In the genomic region with DNA sequence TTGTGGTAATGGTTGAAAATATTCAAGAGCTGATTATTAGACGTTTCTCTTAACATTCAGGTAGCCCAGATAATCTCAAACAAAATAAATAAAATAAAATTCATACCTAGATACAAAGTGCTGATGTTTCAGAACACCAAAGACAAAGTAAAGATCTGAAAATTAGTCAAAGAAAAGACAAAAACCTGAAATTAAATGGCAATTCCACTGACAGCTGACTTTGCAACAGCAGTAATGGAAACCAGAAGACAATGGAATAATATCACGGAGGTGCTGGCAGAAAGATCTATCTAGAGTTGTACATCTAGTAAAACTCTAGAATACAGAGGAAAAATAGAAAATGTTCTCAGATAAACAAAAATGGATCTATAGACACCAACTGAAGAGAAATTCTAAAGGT, we compare ENCODE assay signal across 24 cellular contexts. TPM values are rescaled to one million over a fixed set of nuclear protein-coding genes. Genes with fewer than 3 reads are reported as not detected.
DNase-seq lines count a peak whose midpoint lies in the region; ATAC-seq, FAIRE-seq and TF ChIP-seq lines count a peak whose summit lies in the region.
"Had no signal": no experiment of that assay in that cellular context is flagged by ENCODE, and none has a peak within 500 bp of the region (broad histone marks: within the 10 kb centered on the region; RNA-seq: fewer than 3 reads in every experiment).

No MANE protein-coding gene starts in this region.

- H3K27me3 ChIP-seq in HepG2 (ENCODE audit: control insufficient read depth in 1 of 2, insufficient read depth in 2 of 2, low read length in 2 of 2) (no peaks in the 10 kb centered on the region), right lobe of liver (no peaks in the 10 kb centered on the region), adipocyte (replicated peaks; ENCODE audit: control insufficient read depth, insufficient read depth, low read length) (no peaks in the 10 kb centered on the region)
- H3K27me3 ChIP-seq: BE2C, MG63 had no signal

- no peaks in the 10 kb centered on the region for H4K20me1 ChIP-seq in HepG2 (ENCODE audit: insufficient read depth, low read length)

- H3K9me3 Mint-ChIP-seq in immature natural killer cell, result peaks cover 10 to 16% (median 13%) of the 10 kb centered on the region in 6 donors

- H3K4me3 ChIP-seq in HepG2 (replicated peaks in 1 of 3; ENCODE audit: insufficient read depth in 1 of 3, low read depth in 2 of 3, low read length in 3 of 3) (no peak overlapping the region), right lobe of liver (no peak overlapping the region), NB4 (ENCODE audit: low read depth, low read length) (no peak overlapping the region), adipocyte (ENCODE audit: low read length) (peak overlapping the region; percentile 27)
- H3K4me3 ChIP-seq: A549, MG63 had no signal

- no peak for TF ChIP-seq CTCF in HepG2 (CRISPR knock-in tag; IDR thresholded peaks at IDR 0.05)
- TF ChIP-seq CTCF in right lobe of liver (IDR thresholded peaks at IDR 0.05), result no peak
- no peak for TF ChIP-seq CTCF in NB4 (IDR thresholded peaks at IDR 0.05; ENCODE audit: low read depth, low read length)

- H3K9me3 ChIP-seq in HepG2 (ENCODE audit: low read length) (peaks cover 22% of the 10 kb centered on the region), right lobe of liver (no peaks in the 10 kb centered on the region), adipocyte (ENCODE audit: control insufficient read depth, low read length) (peaks cover 26% of the 10 kb centered on the region)
- H3K9me3 ChIP-seq: BE2C had no signal

- intact Hi-C loops in HepG2 (cut with micrococcal nuclease; ENCODE audit: unreplicated experiment) (no loop called here), right lobe of liver (cut with DNase I) (no loop called here)

- POLR2A ChIA-PET in HepG2 (lab: Yijun Ruan, JAX), result no interaction called here

- H3K9ac ChIP-seq in HepG2 (ENCODE audit: insufficient read depth, low read depth, low read length) (no peak overlapping the region), adipocyte (ENCODE audit: low read length) (no peak overlapping the region)

- H2AFZ ChIP-seq in HepG2 (ENCODE audit: low read length), result no peak overlapping the region

- TF ChIP-seq RAD21 in HepG2 (CRISPR knock-in tag; IDR thresholded peaks at IDR 0.05), result no peak

- peaks cover 0 to 6% (median 1%) of the 10 kb centered on the region in 3 donors for H3K27me3 Mint-ChIP-seq in immature natural killer cell (ENCODE audit: low read depth in 3 of 3)
- H3K27me3 Mint-ChIP-seq: IgD-negative memory B cell had no signal

- no peak overlapping the region for H3K4me3 Mint-ChIP-seq in immature natural killer cell
- H3K4me3 Mint-ChIP-seq: IgD-negative memory B cell had no signal

- ATAC-seq in HepG2, result no peak
- no peak for ATAC-seq in right lobe of liver
- no peak for ATAC-seq in GM19328 (IDR thresholded peaks at IDR 0.05; ENCODE audit: unreplicated experiment)
- ATAC-seq in GM21423 (IDR thresholded peaks at IDR 0.05; ENCODE audit: unreplicated experiment), result no peak
- ATAC-seq: A549, PC-3 had no signal

- no peak overlapping the region for H3K27ac ChIP-seq in HepG2 (ENCODE audit: extremely low read length, insufficient read depth, low read length)
- no peak overlapping the region for H3K27ac ChIP-seq in right lobe of liver
- H3K27ac ChIP-seq: A549 had no signal

- TF ChIP-seq EP300 in HepG2 (IDR thresholded peaks at IDR 0.05; ENCODE audit: low read depth in 2 of 2, low read length in 2 of 2) (no peak), HepG2 (CRISPR knock-in tag; IDR thresholded peaks at IDR 0.05; ENCODE audit: borderline replicate concordance) (no peak)

- CTCF ChIA-PET in HepG2 (lab: Yijun Ruan, JAX; ENCODE audit: low intra/inter-chr PET ratio, low total read pairs), result no interaction called here

- H3K36me3 Mint-ChIP-seq in immature natural killer cell, result peaks cover 5 to 12% (median 8%) of the 10 kb centered on the region in 3 donors

- no peaks in the 10 kb centered on the region for H3K79me2 ChIP-seq in HepG2 (ENCODE audit: insufficient read depth, low read length)

- no peak for DNase-seq in HepG2 (ENCODE audit: low spot score)
- DNase-seq in right lobe of liver, result no peak
- peak; percentile 40 for DNase-seq in NB4 (ENCODE audit: low read depth)
- DNase-seq in adipocyte (ENCODE audit: low read depth), result no peak
- DNase-seq in KG1 (lab: John Stamatoyannopoulos, UW), result no peak
- no peak for DNase-seq in immature natural killer cell
- DNase-seq: BE2C, DMS79 treated with DMSO at 0.1 percent for 48 hours, MG63, NCI-H1105, NCI-H2029 treated with DMSO at 0.1 percent for 48 hours, NCI-H2171 treated with DMSO at 0.1 percent for 48 hours, NCI-H446, NCI-H526 treated with DMSO at 0.1 percent for 48 hours, PC-3, Right ventricle myocardium superior had no signal

- TF ChIP-seq POLR2A in HepG2 (IDR thresholded peaks at IDR 0.05; ENCODE audit: insufficient read depth in 1 of 2, low read depth in 2 of 2, low read length in 2 of 2) (no peak), right lobe of liver (IDR thresholded peaks at IDR 0.05) (no peak), NB4 (IDR thresholded peaks at IDR 0.05; ENCODE audit: extremely low read depth, insufficient read length) (no peak)

- 5% methylated on average over 2 of the region's 2 CpGs for WGBS in HepG2 (ENCODE audit: low lambda C conversion rate)
- 29% methylated on average over 2 of the region's 2 CpGs for WGBS in right lobe of liver (ENCODE audit: insufficient coverage, low coverage, low lambda C conversion rate, missing lambda C conversion rate)

- H3K36me3 ChIP-seq in HepG2 (replicated peaks in 1 of 2; ENCODE audit: control insufficient read depth in 1 of 2, insufficient read depth in 2 of 2, low read length in 2 of 2), result no peaks in the 10 kb centered on the region
- H3K36me3 ChIP-seq in right lobe of liver, result no peaks in the 10 kb centered on the region
- no peaks in the 10 kb centered on the region for H3K36me3 ChIP-seq in adipocyte (ENCODE audit: control insufficient read depth, insufficient read depth, low read length, severe bottlenecking)
- H3K36me3 ChIP-seq: BE2C, MG63 had no signal

- in situ Hi-C loops in HepG2 (cut with HindIII; ENCODE audit: extremely low pct_ligation_motif_present, low pct_unique_long_range_greater_than_20kb), result no loop called here

- no TSS peak for BruUV-seq in HepG2 (replicated peaks; lab: Mats Ljungman, UMichigan)

- FAIRE-seq in HepG2 (lab: Jason Lieb, UNC), result no peak
- FAIRE-seq: A549, H1 had no signal

- no peak overlapping the region for H3K4me2 ChIP-seq in HepG2 (ENCODE audit: low read depth, low read length)
- H3K4me2 ChIP-seq: A549 had no signal

- H3K4me1 ChIP-seq in HepG2 (ENCODE audit: insufficient read depth, low read length), result no peaks in the 10 kb centered on the region
- H3K4me1 ChIP-seq in right lobe of liver, result no peaks in the 10 kb centered on the region
- no peaks in the 10 kb centered on the region for H3K4me1 ChIP-seq in adipocyte (ENCODE audit: control insufficient read depth, insufficient read depth, low read length)
- H3K4me1 ChIP-seq: A549, BE2C had no signal

- H3K27ac Mint-ChIP-seq in immature natural killer cell, result peak overlapping the region in 1 of 6 donors; percentile 62
- H3K27ac Mint-ChIP-seq: IgD-negative memory B cell had no signal

- no peaks in the 10 kb centered on the region for H3K4me1 Mint-ChIP-seq in immature natural killer cell

TF ChIP-seq in HepG2, 621 proteins besides CTCF, POLR2A, EP300 and RAD21:
- TF ChIP-seq ZNF317 (CRISPR knock-in tag; IDR thresholded peaks at IDR 0.05), result peak; percentile 99
- no peak for TF ChIP-seq NFKBIZ (CRISPR knock-in tag; IDR thresholded peaks at IDR 0.05)

RNA-seq across cellular contexts. Expression of gene IKZF1, which starts 58.0 kb away (rescaled TPM):
- total RNA-seq in HepG2 (2016; rRNA removed; fragmentation: Illumina TruSeq; extraction: Trizol), result not detected in 2 replicates
- not detected in 2 replicates for total RNA-seq in HepG2 (2016; cell fraction: cytosol; rRNA removed; fragmentation: Illumina TruSeq; extraction: Trizol; ENCODE audit: low read depth)
- total RNA-seq in HepG2 (2016; cell fraction: insoluble cytoplasmic fraction; rRNA removed; fragmentation: Illumina TruSeq; extraction: Trizol), result not detected in 2 replicates
- total RNA-seq in HepG2 (2016; cell fraction: membrane; rRNA removed; fragmentation: Illumina TruSeq; extraction: Trizol), result not detected in 2 replicates
- not detected in 2 replicates for total RNA-seq in HepG2 (2016; cell fraction: nucleus; rRNA removed; fragmentation: Illumina TruSeq; extraction: Trizol)
- not detected in 2 replicates for polyA plus RNA-seq in HepG2 (2011; rRNA removed)
- 0.01 TPM in 1 of 2 replicates, not detected in the other for polyA plus RNA-seq in HepG2 (2011; cell fraction: cytosol; rRNA removed)
- polyA plus RNA-seq in HepG2 (2011; cell fraction: nucleus; rRNA removed), result not detected in 2 replicates
- not detected in 2 replicates for polyA plus RNA-seq in HepG2 (2012)
- polyA plus RNA-seq in HepG2 (2016; cell fraction: cytosol; fragmentation: Illumina TruSeq; extraction: Trizol; ENCODE audit: low read depth), result not detected in 2 replicates
- polyA plus RNA-seq in HepG2 (2016; cell fraction: insoluble cytoplasmic fraction; fragmentation: Illumina TruSeq; extraction: Trizol; ENCODE audit: low read depth), result not detected in 2 replicates
- not detected in 2 replicates for polyA plus RNA-seq in HepG2 (2016; cell fraction: membrane; fragmentation: Illumina TruSeq; extraction: Trizol; ENCODE audit: low read depth)
- polyA plus RNA-seq in HepG2 (2016; cell fraction: nucleus; fragmentation: Illumina TruSeq; extraction: Trizol; ENCODE audit: insufficient read depth, low read depth), result not detected in 2 replicates
- 0.06 and 0.23 TPM in 2 replicates for polyA minus RNA-seq in HepG2 (2011; rRNA and poly(A)+ RNA removed; ENCODE audit: low replicate concordance)
- not detected in 2 replicates for polyA minus RNA-seq in HepG2 (2011; cell fraction: cytosol; rRNA and poly(A)+ RNA removed)
- not detected in 2 replicates for polyA minus RNA-seq in HepG2 (2011; cell fraction: nucleus; rRNA and poly(A)+ RNA removed)
- 1 to 10 TPM; 3.1 to 9.6 (median 5.2) TPM for total RNA-seq in right lobe of liver
- polyA plus RNA-seq in immature natural killer cell, result 100 to 1,000 TPM in 1 of 3 donors, 10 to 100 TPM in 2; 79.5 to 307 (median 91.3) TPM
- total RNA-seq: LHCN-M2, PC-3, RPMI7951, SK-MEL-5 had no signal
- polyA plus RNA-seq: A549 had no signal
